In genomic region chr19:11813801-11814706, GRCh38 we compare ENCODE assay signal across 8 cellular contexts. TPM values are rescaled to one million over a fixed set of nuclear protein-coding genes. Genes with fewer than 3 reads are reported as not detected.
A peak's percentile ranks its signal among the peaks of the same experiment; 100 is the strongest.
DNase-seq lines count a peak whose midpoint lies in the region.

TSS of gene ZNF440 (plus strand) at chr19:11814273. CDS start at chr19:11814448, 175 bp downstream.

- CTCF ChIA-PET in activated naive CD4-positive, alpha-beta T cell treated with anti-CD3 and anti-CD28 coated beads, Interleukin-2, amount 10 ng/mL, durations not matched to agents 7 days and 5 days (lab: Charles Lee): interaction anchor here (0.8 to 4.0 kb wide), 2 partner anchors 13 to 16 kb away, joined by 3 to 22 read pairs; partner anchors contain the start of gene ZNF491

- H3K9me3 Mint-ChIP-seq in activated naive CD4-positive, alpha-beta T cell treated with anti-CD3 and anti-CD28 coated beads, Interleukin-2, amount 10 ng/mL, durations not matched to agents 7 days and 5 days: peaks cover 35% of the 10 kb centered on the region

- H3K4me3 Mint-ChIP-seq in activated naive CD4-positive, alpha-beta T cell treated with anti-CD3 and anti-CD28 coated beads, Interleukin-2, amount 10 ng/mL, durations not matched to agents 7 days and 5 days: peak within 1 kb of the TSS; percentile 80

- H3K4me1 Mint-ChIP-seq in activated naive CD4-positive, alpha-beta T cell treated with anti-CD3 and anti-CD28 coated beads, Interleukin-2, amount 10 ng/mL, durations not matched to agents 7 days and 5 days: peaks cover 26% of the 10 kb centered on the region

- H3K27ac ChIP-seq in temporal lobe (ENCODE audit: low read depth, low read length): peak within 1 kb of the TSS; percentile 76

- in situ Hi-C loops in SK-MEL-5 (cut with HindIII; ENCODE audit: low pct_unique_long_range_greater_than_20kb, low sequenced_read_pairs): no loop called here

- no peaks in the 10 kb centered on the region for H3K27me3 Mint-ChIP-seq in activated naive CD4-positive, alpha-beta T cell treated with anti-CD3 and anti-CD28 coated beads, Interleukin-2, amount 10 ng/mL, durations not matched to agents 7 days and 5 days

- DNase-seq in ELF-1 (ENCODE audit: low read depth, low spot score) (peak; percentile 97), GOT3 (lab: John Stamatoyannopoulos, UW) (peak; percentile 74), LoVo (ENCODE audit: low spot score) (peak; percentile 93), SK-MEL-5 (ENCODE audit: low read depth, low spot score) (peak; percentile 91), glomerular endothelial cell (ENCODE audit: extremely low read depth, low read depth, low spot score) (peak; percentile 51), occipital lobe (lab: John Stamatoyannopoulos, UW) (peak; percentile 98)
- peak; percentile 94 for DNase-seq in activated naive CD4-positive, alpha-beta T cell treated with anti-CD3 and anti-CD28 coated beads, Interleukin-2, amount 10 ng/mL, durations not matched to agents 7 days and 5 days

- peaks cover 31% of the 10 kb centered on the region for H3K36me3 Mint-ChIP-seq in activated naive CD4-positive, alpha-beta T cell treated with anti-CD3 and anti-CD28 coated beads, Interleukin-2, amount 10 ng/mL, durations not matched to agents 7 days and 5 days

- H3K27ac Mint-ChIP-seq in activated naive CD4-positive, alpha-beta T cell treated with anti-CD3 and anti-CD28 coated beads, Interleukin-2, amount 10 ng/mL, durations not matched to agents 7 days and 5 days: peak within 1 kb of the TSS; percentile 68

RNA-seq across cellular contexts. Expression of gene ZNF440, which starts in this region (rescaled TPM):
- total RNA-seq in SK-MEL-5 (2014; rRNA removed; shearing (Covaris generic)): 19.5 and 19.9 TPM in 2 replicates
- 3.2 and 4.6 TPM in 2 replicates for polyA plus RNA-seq in SK-MEL-5 (2015; cell fraction: cytosol; rRNA removed)
- 31.5 and 33.9 TPM in 2 replicates for polyA plus RNA-seq in SK-MEL-5 (2015; cell fraction: nucleus; rRNA removed)
- total RNA-seq in glomerular endothelial cell (5.3 and 7.8 TPM in 2 replicates), occipital lobe (20.9 TPM), temporal lobe (14.3 TPM)

Comparison
In these comparisons a context has a peak if more than half of its experiments do, and no peak if none do; other contexts are left out.
1. Peak in every context shown above with its lines: DNase-seq and H3K27ac ChIP-seq.